In the genomic region with DNA sequence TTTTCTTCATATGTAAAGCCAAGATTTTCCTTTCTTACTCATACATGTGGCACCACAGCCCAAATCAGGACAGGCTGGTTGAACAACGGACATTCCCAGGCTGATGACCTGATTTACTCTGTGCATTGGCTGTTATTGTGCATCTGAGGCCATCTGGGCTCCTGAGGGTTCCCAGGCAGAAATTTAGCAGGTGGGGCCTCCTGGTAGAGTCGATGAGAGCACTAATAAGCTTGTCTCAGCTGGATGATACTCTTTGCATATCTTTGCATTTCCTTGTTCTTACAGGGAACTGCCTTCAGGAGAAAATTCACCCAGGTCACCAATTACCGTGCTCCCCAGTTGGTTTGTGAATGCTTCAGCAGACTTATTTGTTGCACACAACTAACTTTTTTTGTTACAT, we compare ENCODE assay signal across 26 cellular contexts.
"Had no signal": no experiment of that assay in that cellular context is flagged by ENCODE, and none has a peak within 500 bp of the region (broad histone marks: within the 10 kb centered on the region; RNA-seq: fewer than 3 reads in every experiment).

No MANE protein-coding gene starts in this region.

- ATAC-seq: activated CD4-positive, alpha-beta T cell treated with anti-CD3 and anti-CD28 coated beads for 36 hours; activated CD4-positive, CD25-positive, alpha-beta regulatory T cell treated with anti-CD3 and anti-CD28 coated beads, Interleukin-2, amount 50 U/mL, for 24 hours; activated T-cell treated with anti-CD3 and anti-CD28 coated beads, Interleukin-2, amount 50 U/mL, for 4 hours; Panc1 had no signal

- H3K4me3 ChIP-seq: ascending aorta, cardiac muscle cell, SJSA1 had no signal

- DNase-seq: activated CD4-positive, alpha-beta memory T cell treated with anti-CD3 and anti-CD28 coated beads for 36 hours; activated CD4-positive, alpha-beta T cell treated with anti-CD3 and anti-CD28 coated beads for 36 hours; activated CD4-positive, alpha-beta T cell treated with anti-CD3 and anti-CD28 coated beads, Interleukin-2, amount 50 U/mL, for 1 hour; activated CD8-positive, alpha-beta memory T cell treated with anti-CD3 and anti-CD28 coated beads, Interleukin-2, amount 50 U/mL, for 4 hours; activated effector memory CD4-positive, alpha-beta T cell treated with Interleukin-2 at 50 U/mL for 16 hours; activated naive CD4-positive, alpha-beta T cell treated with anti-CD3 and anti-CD28 coated beads, Interleukin-2, amount 50 U/mL, for 16 hours; activated naive CD8-positive, alpha-beta T cell treated with anti-CD3 and anti-CD28 coated beads for 36 hours; activated T-cell treated with anti-CD3 and anti-CD28 coated beads for 4 hours; activated T-cell treated with anti-CD3 and anti-CD28 coated beads, Interleukin-2, amount 50 U/mL, for 4 hours; amniotic stem cell; Karpas-422; KBM-7; NCI-H1105; NCI-H1436; NCI-H1694 treated with DMSO at 0.1 percent for 48 hours; NCI-H2029; NCI-H345; NCI-H524 treated with DMSO at 0.1 percent for 48 hours; NCI-H774; SHP77 treated with DMSO at 0.1 percent for 48 hours; SK-N-SH had no signal
